ENCODE assay signal across 14 cellular contexts in the genomic region with DNA sequence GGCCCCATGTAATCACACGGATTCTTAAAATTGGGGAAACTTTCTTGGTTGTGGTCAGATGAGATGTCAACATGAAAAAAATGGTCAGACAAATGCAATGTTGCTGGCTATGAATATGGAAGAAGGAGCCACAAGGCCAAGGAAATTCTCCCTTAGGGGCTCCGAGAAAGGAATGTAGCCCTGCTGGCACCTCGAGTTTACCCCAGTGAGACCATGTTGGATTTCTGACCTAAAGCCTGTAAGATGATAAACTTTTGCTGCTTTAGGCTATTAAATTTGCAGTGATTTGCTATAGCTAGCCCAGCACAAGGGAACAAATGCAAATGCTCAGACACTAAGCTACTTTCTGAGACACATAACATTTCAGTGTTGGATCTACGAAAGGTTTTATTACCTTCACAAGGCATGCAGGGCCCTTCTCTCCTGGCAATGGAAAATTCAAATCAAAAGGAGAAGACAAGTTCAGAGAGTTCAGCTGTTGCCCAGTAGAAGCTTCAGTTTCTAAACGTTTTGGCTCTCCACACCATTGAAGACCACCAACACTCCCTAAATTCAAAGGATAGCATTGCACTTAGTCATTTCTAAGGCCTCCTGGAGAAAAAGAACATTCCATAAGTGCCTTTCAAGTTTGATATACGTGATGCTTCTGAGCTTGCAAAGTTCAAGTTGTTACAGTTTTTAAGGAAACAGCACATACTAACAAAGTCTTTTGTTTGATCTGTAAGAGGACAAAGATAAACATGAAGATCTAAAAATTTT. TPM values are rescaled to one million over a fixed set of nuclear protein-coding genes. Genes with fewer than 3 reads are reported as not detected.
A peak's percentile ranks its signal among the peaks of the same experiment; 100 is the strongest.
DNase-seq lines count a peak whose midpoint lies in the region; ATAC-seq and TF ChIP-seq lines count a peak whose summit lies in the region.
"Had no signal": no experiment of that assay in that cellular context is flagged by ENCODE, and none has a peak within 500 bp of the region (broad histone marks: within the 10 kb centered on the region; RNA-seq: fewer than 3 reads in every experiment).

No MANE protein-coding gene starts in this region.

- H3K4me3 ChIP-seq in SK-N-SH (ENCODE audit: low read depth in 2 of 2, low read length in 1 of 2) (no peak overlapping the region), foreskin fibroblast (ENCODE audit: low read depth in 1 of 2, low read length in 2 of 2) (no peak overlapping the region), skeletal muscle cell (ENCODE audit: low read depth, low read length) (no peak overlapping the region)

- peaks cover 65 to 75% of the 10 kb centered on the region in 2 experiments for H3K36me3 ChIP-seq in SK-N-SH (replicated peaks in 1 of 2; ENCODE audit: control insufficient read depth in 1 of 2, insufficient read depth in 2 of 2, low read length in 1 of 2)

- H3K9me3 ChIP-seq in SK-N-SH: no peaks in the 10 kb centered on the region

- no peak for TF ChIP-seq EP300 in SK-N-SH (IDR thresholded peaks at IDR 0.05; ENCODE audit: borderline replicate concordance in 1 of 2, low read depth in 1 of 2, low read length in 1 of 2)

- no peak overlapping the region; the same call in 1 of the 2 replicates for H3K9ac ChIP-seq in SK-N-SH

- DNase-seq in GM04503 (ENCODE audit: low read depth): peak; percentile 47
- no peak for DNase-seq in SK-N-SH
- peak; percentile 15 to 27 for DNase-seq in foreskin fibroblast
- DNase-seq in skeletal muscle cell (ENCODE audit: low read depth): peak; percentile 25
- DNase-seq in stimulated activated CD4-positive, alpha-beta T cell treated with anti-CD3 and anti-CD28 coated beads, Interleukin-4, amount 100 ng/mL, for 1 hour: no peak
- DNase-seq in NCI-H187 (lab: John Stamatoyannopoulos, UW): no peak
- DNase-seq in SKM-1 treated with dmso at 0.1 percent for 144 hours (lab: John Stamatoyannopoulos, UW; ENCODE audit: unreplicated experiment): no peak
- DNase-seq: activated CD4-positive, alpha-beta T cell treated with anti-CD3 and anti-CD28 coated beads, Interleukin-2, amount 50 U/mL, for 1 hour; activated naive CD8-positive, alpha-beta T cell treated with anti-CD3 and anti-CD28 coated beads for 36 hours; effector CD4-positive, alpha-beta T cell; NCI-H2029; right cardiac atrium; T-helper 17 cell had no signal

- POLR2A ChIA-PET in SK-N-SH (lab: Yijun Ruan, JAX): no interaction called here

- no peak for ATAC-seq in GM19324 (IDR thresholded peaks at IDR 0.05; ENCODE audit: low FRiP score, unreplicated experiment)
- ATAC-seq: right cardiac atrium, T-helper 17 cell had no signal

- H2AFZ ChIP-seq in SK-N-SH (ENCODE audit: low read depth): 0 out of 2 replicates have a peak overlapping the region, but pooled peaks have one; percentile 3

- peaks cover 2 to 18% of the 10 kb centered on the region in 2 experiments; a peak in 1 of 4 replicates for H3K4me1 ChIP-seq in SK-N-SH (ENCODE audit: control insufficient read depth in 1 of 2, insufficient read depth in 2 of 2, low read depth in 1 of 2, low read length in 1 of 2)

- H3K79me2 ChIP-seq in SK-N-SH (ENCODE audit: insufficient read depth): peaks cover 42% of the 10 kb centered on the region; the same call in 1 of the 2 replicates

- no peaks in the 10 kb centered on the region for H3K27me3 ChIP-seq in SK-N-SH (ENCODE audit: insufficient read depth)

- H4K20me1 ChIP-seq in SK-N-SH (ENCODE audit: insufficient read depth): no peaks in the 10 kb centered on the region

- H3K27ac ChIP-seq in SK-N-SH (ENCODE audit: low read depth in 2 of 2, low read length in 1 of 2): peak overlapping the region; percentile 47 to 53; a peak in 3 of 4 replicates

- CTCF ChIA-PET in SK-N-SH (lab: Yijun Ruan, JAX): interaction anchor here (0.6 to 2.9 kb wide), 8 partner anchors 9 to 241 kb away, joined by 3 to 19 read pairs (median 3); no protein-coding TSS in a partner anchor

- H3K9me2 ChIP-seq in SK-N-SH: no peaks in the 10 kb centered on the region

- no peak for TF ChIP-seq RAD21 in SK-N-SH (IDR thresholded peaks at IDR 0.05; ENCODE audit: low read length)

- H3F3A ChIP-seq in SK-N-SH (replicated peaks; ENCODE audit: insufficient read depth): peaks cover 9% of the 10 kb centered on the region

- peak overlapping the region; percentile 26; the same call in 1 of the 2 replicates for H3K4me2 ChIP-seq in SK-N-SH

- 63% methylated on average over 6 of the region's 6 CpGs for WGBS in SK-N-SH (ENCODE audit: low lambda C conversion rate)

- TF ChIP-seq CTCF in SK-N-SH (IDR thresholded peaks at IDR 0.05) (no peak), foreskin fibroblast (IDR thresholded peaks at IDR 0.05; ENCODE audit: low read depth, low read length) (no peak)

TF ChIP-seq in SK-N-SH, 30 proteins besides CTCF, POLR2A, EP300 and RAD21:
- peak; percentile 50; the same call in 1 of the 2 replicates for TF ChIP-seq JUND (IDR thresholded peaks at IDR 0.05)
- TF ChIP-seq, protein P1, sequence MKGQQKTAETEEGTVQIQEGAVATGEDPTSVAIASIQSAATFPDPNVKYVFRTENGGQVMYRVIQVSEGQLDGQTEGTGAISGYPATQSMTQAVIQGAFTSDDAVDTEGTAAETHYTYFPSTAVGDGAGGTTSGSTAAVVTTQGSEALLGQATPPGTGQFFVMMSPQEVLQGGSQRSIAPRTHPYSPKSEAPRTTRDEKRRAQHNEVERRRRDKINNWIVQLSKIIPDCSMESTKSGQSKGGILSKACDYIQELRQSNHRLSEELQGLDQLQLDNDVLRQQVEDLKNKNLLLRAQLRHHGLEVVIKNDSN (IDR thresholded peaks at IDR 0.05; ENCODE audit: borderline replicate concordance, low read depth): no peak
- no peak for TF ChIP-seq RFX5 (IDR thresholded peaks at IDR 0.05; ENCODE audit: low read length)
- peak; percentile 62; the same call in 1 of the 2 replicates for TF ChIP-seq TEAD4 (IDR thresholded peaks at IDR 0.05; ENCODE audit: borderline replicate concordance, insufficient read depth)
- no peak for TF ChIP-seq POLR2AphosphoS5 (IDR thresholded peaks at IDR 0.05; ENCODE audit: low read depth, low read length)
- TF ChIP-seq TCF12 (IDR thresholded peaks at IDR 0.05): peak; percentile 34; the same call in 1 of the 2 replicates
- TF ChIP-seq FOSL2 (IDR thresholded peaks at IDR 0.05; ENCODE audit: borderline replicate concordance, low read depth): peak; percentile 47
- TF ChIP-seq PBX3 (IDR thresholded peaks at IDR 0.05): peak; percentile 55
TF ChIP-seq in SK-N-SH: peak in this region for 5.

RNA-seq across cellular contexts. Expression of gene MCMBP, which starts 23.4 kb away (rescaled TPM):
- 33.1 and 37.5 TPM in 2 replicates for polyA plus RNA-seq in SK-N-SH (2012; rRNA removed)
- polyA plus RNA-seq in SK-N-SH (2012; cell fraction: cytosol; rRNA removed): 41.2 and 43.1 TPM in 2 replicates
- 16.4 and 31.8 TPM in 2 replicates for polyA plus RNA-seq in SK-N-SH (2012; cell fraction: nucleus; rRNA removed)

RNA-seq across cellular contexts. Expression of gene SEC23IP, which starts 43.3 kb away (rescaled TPM):
- polyA plus RNA-seq in SK-N-SH (2012; rRNA removed): 23.8 and 32.2 TPM in 2 replicates
- polyA plus RNA-seq in SK-N-SH (2012; cell fraction: cytosol; rRNA removed): 20.6 and 24.3 TPM in 2 replicates
- 12.4 and 39.1 TPM in 2 replicates for polyA plus RNA-seq in SK-N-SH (2012; cell fraction: nucleus; rRNA removed)

Comparison
In these comparisons a context has a peak if more than half of its experiments do, and no peak if none do; other contexts are left out.
1. DNase-seq: peak in GM04503 (single experiment), foreskin fibroblast (2 of 2) and skeletal muscle cell (single experiment); none in SK-N-SH (single experiment), stimulated activated CD4-positive, alpha-beta T cell treated with anti-CD3 and anti-CD28 coated beads, Interleukin-4, amount 100 ng/mL, for 1 hour (single experiment), NCI-H187 (0 of 2) and SKM-1 treated with dmso at 0.1 percent for 144 hours (single experiment).